In the genomic region with DNA sequence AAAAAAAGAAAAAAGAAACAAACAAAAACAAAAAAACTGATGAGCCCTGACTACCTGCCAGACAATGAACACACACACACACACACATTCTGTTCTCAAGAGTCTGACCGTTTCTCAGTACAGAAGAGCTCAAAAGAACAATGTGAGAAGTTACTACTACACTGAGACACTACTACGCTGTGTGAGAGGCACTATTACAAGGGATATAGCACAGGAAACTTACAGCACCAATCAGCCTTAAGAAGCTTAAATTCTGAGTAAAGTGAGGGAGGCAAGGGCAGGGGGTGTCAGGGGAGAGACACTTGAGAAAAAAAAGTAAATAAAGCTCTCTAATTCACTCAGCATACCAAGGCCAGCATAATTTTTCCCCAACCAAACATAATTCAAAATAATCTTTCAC, we compare ENCODE assay signal across 15 cellular contexts. TPM values are rescaled to one million over a fixed set of nuclear protein-coding genes. Genes with fewer than 3 reads are reported as not detected.
A peak's percentile ranks its signal among the peaks of the same experiment; 100 is the strongest.
DNase-seq lines count a peak whose midpoint lies in the region; ATAC-seq and TF ChIP-seq lines count a peak whose summit lies in the region.
"Had no signal": no experiment of that assay in that cellular context is flagged by ENCODE, and none has a peak within 500 bp of the region (broad histone marks: within the 10 kb centered on the region; RNA-seq: fewer than 3 reads in every experiment).

No MANE protein-coding gene starts in this region.

- no peak for TF ChIP-seq CTCF in CD14-positive monocyte (IDR thresholded peaks at IDR 0.05)
- TF ChIP-seq CTCF in right lobe of liver (IDR thresholded peaks at IDR 0.05) = no peak

- peaks cover 28% of the 10 kb centered on the region for H3K4me1 ChIP-seq in CD4-positive, alpha-beta memory T cell (ENCODE audit: insufficient read depth, low read length)
- peaks cover 0 to 26% (median 0%) of the 10 kb centered on the region in 4 donors for H3K4me1 ChIP-seq in right lobe of liver

- H3K27ac ChIP-seq in CD4-positive, alpha-beta memory T cell (ENCODE audit: low read depth, low read length) = no peak overlapping the region
- no peak overlapping the region for H3K27ac ChIP-seq in right lobe of liver

- H3K27me3 Mint-ChIP-seq in CD14-positive monocyte (ENCODE audit: low read depth in 3 of 3) = peaks cover 0 to 2% (median 0%) of the 10 kb centered on the region in 3 donors
- H3K27me3 Mint-ChIP-seq in CD4-positive, alpha-beta memory T cell = no peaks in the 10 kb centered on the region
- H3K27me3 Mint-ChIP-seq in central memory CD8-positive, alpha-beta T cell = no peaks in the 10 kb centered on the region
- H3K27me3 Mint-ChIP-seq in natural killer cell treated with Interleukin-12 subunit alpha and Interleukin-12 subunit beta and Interleukin-15 and Interleukin-18, amount 100 ng/mL, for 72 hours = no peaks in the 10 kb centered on the region

- peaks cover 2 to 17% of the 10 kb centered on the region in 2 donors for H3K36me3 Mint-ChIP-seq in CD14-positive monocyte
- H3K36me3 Mint-ChIP-seq in CD4-positive, alpha-beta memory T cell = peaks cover 11 to 15% of the 10 kb centered on the region in 2 donors
- H3K36me3 Mint-ChIP-seq in central memory CD8-positive, alpha-beta T cell (ENCODE audit: insufficient read depth) = peaks cover 9% of the 10 kb centered on the region
- H3K36me3 Mint-ChIP-seq in natural killer cell treated with Interleukin-12 subunit alpha and Interleukin-12 subunit beta and Interleukin-15 and Interleukin-18, amount 100 ng/mL, for 72 hours = no peaks in the 10 kb centered on the region

- no peak overlapping the region for H3K4me3 ChIP-seq in CD4-positive, alpha-beta memory T cell (ENCODE audit: low read length in 2 of 2)
- no peak overlapping the region for H3K4me3 ChIP-seq in right lobe of liver
- H3K4me3 ChIP-seq: HAP-1 had no signal

- H3K36me3 ChIP-seq in CD4-positive, alpha-beta memory T cell (ENCODE audit: insufficient read depth, low read length) = no peaks in the 10 kb centered on the region
- no peaks in the 10 kb centered on the region for H3K36me3 ChIP-seq in right lobe of liver

- WGBS in right lobe of liver (ENCODE audit: insufficient coverage, low coverage, low lambda C conversion rate, missing lambda C conversion rate) = 82% methylated on average over 2 of the region's 2 CpGs

- no peaks in the 10 kb centered on the region for H3K27me3 ChIP-seq in CD4-positive, alpha-beta memory T cell (ENCODE audit: insufficient read depth, low read length)
- H3K27me3 ChIP-seq in right lobe of liver = no peaks in the 10 kb centered on the region

- TF ChIP-seq POLR2A in right lobe of liver (IDR thresholded peaks at IDR 0.05) = no peak

- no peak overlapping the region for H3K4me3 Mint-ChIP-seq in CD14-positive monocyte
- H3K4me3 Mint-ChIP-seq in CD4-positive, alpha-beta memory T cell = peak overlapping the region in 1 of 8 donors; percentile 14
- H3K4me3 Mint-ChIP-seq in central memory CD8-positive, alpha-beta T cell = peak overlapping the region; percentile 38
- peak overlapping the region; percentile 34 for H3K4me3 Mint-ChIP-seq in natural killer cell treated with Interleukin-12 subunit alpha and Interleukin-12 subunit beta and Interleukin-15 and Interleukin-18, amount 100 ng/mL, for 72 hours

- H3K9me3 Mint-ChIP-seq in CD14-positive monocyte = no peaks in the 10 kb centered on the region
- peaks cover 0 to 2% (median 0%) of the 10 kb centered on the region in 8 donors for H3K9me3 Mint-ChIP-seq in CD4-positive, alpha-beta memory T cell
- H3K9me3 Mint-ChIP-seq in central memory CD8-positive, alpha-beta T cell = no peaks in the 10 kb centered on the region
- no peaks in the 10 kb centered on the region for H3K9me3 Mint-ChIP-seq in natural killer cell treated with Interleukin-12 subunit alpha and Interleukin-12 subunit beta and Interleukin-15 and Interleukin-18, amount 100 ng/mL, for 72 hours

- H3K4me1 Mint-ChIP-seq in CD14-positive monocyte = peaks cover 10% of the 10 kb centered on the region
- peaks cover 45 to 56% (median 50%) of the 10 kb centered on the region in 4 donors for H3K4me1 Mint-ChIP-seq in CD4-positive, alpha-beta memory T cell
- peaks cover 46% of the 10 kb centered on the region for H3K4me1 Mint-ChIP-seq in central memory CD8-positive, alpha-beta T cell
- H3K4me1 Mint-ChIP-seq in natural killer cell treated with Interleukin-12 subunit alpha and Interleukin-12 subunit beta and Interleukin-15 and Interleukin-18, amount 100 ng/mL, for 72 hours (ENCODE audit: low read depth in 2 of 2) = peaks cover 20 to 34% of the 10 kb centered on the region in 2 donors

- intact Hi-C loops in CD14-positive monocyte (cut with micrococcal nuclease) = no loop called here
- intact Hi-C loops in CD4-positive, alpha-beta memory T cell (cut with micrococcal nuclease) = no loop called here
- intact Hi-C loops in right lobe of liver (cut with DNase I) = no loop called here

- no peak for ATAC-seq in central memory CD8-positive, alpha-beta T cell (replicated peaks; ENCODE audit: extremely low read depth, poor library complexity, severe bottlenecking)
- ATAC-seq in natural killer cell treated with Interleukin-12 subunit alpha and Interleukin-12 subunit beta and Interleukin-15 and Interleukin-18, amount 100 ng/mL, for 72 hours = peak; percentile 31 to 56
- ATAC-seq in right lobe of liver = no peak
- ATAC-seq: HepG2 had no signal

- POLR2A ChIA-PET in CD4-positive, alpha-beta memory T cell (lab: Charles Lee; ENCODE audit: partially characterized antibody) = no interaction called here

- CTCF ChIA-PET in CD4-positive, alpha-beta memory T cell (lab: Charles Lee; ENCODE audit: partially characterized antibody) = no interaction called here

- DNase-seq in CD14-positive monocyte (ENCODE audit: low spot score) = no peak
- no peak for DNase-seq in CD4-positive, alpha-beta memory T cell
- DNase-seq in central memory CD8-positive, alpha-beta T cell (ENCODE audit: low spot score in 2 of 2) = no peak
- DNase-seq in natural killer cell treated with Interleukin-12 subunit alpha and Interleukin-12 subunit beta and Interleukin-15 and Interleukin-18, amount 100 ng/mL, for 72 hours (ENCODE audit: low spot score) = no peak
- no peak for DNase-seq in KG1 (lab: John Stamatoyannopoulos, UW)
- DNase-seq in NCI-H128 (lab: John Stamatoyannopoulos, UW; ENCODE audit: unreplicated experiment) = no peak
- no peak for DNase-seq in right lobe of liver
- DNase-seq: ACHN, Kasumi-1, NCI-H1105 treated with DMSO at 0.1 percent for 48 hours, NCI-H1930, NCI-H2171 treated with DMSO at 0.1 percent for 48 hours, RPMI8226 had no signal

- H3K27ac Mint-ChIP-seq in CD14-positive monocyte = peak overlapping the region in 4 of 7 donors; percentile 3 to 69 (median 33)
- H3K27ac Mint-ChIP-seq in CD4-positive, alpha-beta memory T cell = peak overlapping the region in 6 of 7 donors; percentile 4 to 88 (median 30)
- H3K27ac Mint-ChIP-seq in central memory CD8-positive, alpha-beta T cell (ENCODE audit: low read depth) = peak overlapping the region; percentile 75
- peak overlapping the region in 1 of 2 donors; percentile 54 for H3K27ac Mint-ChIP-seq in natural killer cell treated with Interleukin-12 subunit alpha and Interleukin-12 subunit beta and Interleukin-15 and Interleukin-18, amount 100 ng/mL, for 72 hours

- H3K9me3 ChIP-seq in CD4-positive, alpha-beta memory T cell (ENCODE audit: control insufficient read depth in 1 of 2, low read length in 2 of 2) = no peaks in the 10 kb centered on the region
- no peaks in the 10 kb centered on the region for H3K9me3 ChIP-seq in right lobe of liver
- H3K9me3 ChIP-seq: HAP-1 had no signal

RNA-seq across cellular contexts. Expression of a gene that starts 32.5 kb away (rescaled TPM):
- polyA plus RNA-seq in CD14-positive monocyte = 10 to 100 TPM; 12.5 to 19.6 TPM
- 10 to 100 TPM; 84.9 to 86.2 TPM for total RNA-seq in CD4-positive, alpha-beta memory T cell
- 10 to 100 TPM; 19.4 to 55.9 TPM for polyA plus RNA-seq in CD4-positive, alpha-beta memory T cell
- 10 to 100 TPM; 70.6 to 85.3 TPM for total RNA-seq in natural killer cell treated with Interleukin-12 subunit alpha and Interleukin-12 subunit beta and Interleukin-15 and Interleukin-18, amount 100 ng/mL, for 72 hours
- total RNA-seq in right lobe of liver = 10 to 100 TPM; 15.6 to 38.3 (median 28.0) TPM

Comparison
In these comparisons a context has a peak if more than half of its experiments do, and no peak if none do; other contexts are left out.
1. H3K4me3 Mint-ChIP-seq: peak in central memory CD8-positive, alpha-beta T cell (single experiment) and natural killer cell treated with Interleukin-12 subunit alpha and Interleukin-12 subunit beta and Interleukin-15 and Interleukin-18, amount 100 ng/mL, for 72 hours (single experiment); none in CD14-positive monocyte (0 of 2).
2. ATAC-seq: peak in natural killer cell treated with Interleukin-12 subunit alpha and Interleukin-12 subunit beta and Interleukin-15 and Interleukin-18, amount 100 ng/mL, for 72 hours (2 of 2); none in central memory CD8-positive, alpha-beta T cell (single experiment) and right lobe of liver (0 of 4).